ENCODE assay signal across 9 cellular contexts in genomic region chr1:14929547-14930223, GRCh38.
DNase-seq lines count a peak whose midpoint lies in the region; ATAC-seq lines count a peak whose summit lies in the region.
"Had no signal": no experiment of that assay in that cellular context is flagged by ENCODE, and none has a peak within 500 bp of the region (broad histone marks: within the 10 kb centered on the region; RNA-seq: fewer than 3 reads in every experiment).

No MANE protein-coding gene starts in this region.

- H3K79me1 ChIP-seq in trophoblast cell (ENCODE audit: low read length), result peaks cover 12% of the 10 kb centered on the region

- no peak overlapping the region for H4K12ac ChIP-seq in trophoblast cell (ENCODE audit: low read depth, low read length)

- H3K14ac ChIP-seq in trophoblast cell (ENCODE audit: low read length), result peak overlapping the region; percentile 66

- peak overlapping the region; percentile 72 for H4K91ac ChIP-seq in trophoblast cell (ENCODE audit: low read depth, low read length)

- peak overlapping the region; percentile 10 for H2BK5ac ChIP-seq in trophoblast cell (ENCODE audit: low read depth, low read length, poor library complexity)

- H2AFZ ChIP-seq in trophoblast cell (ENCODE audit: insufficient read depth, low read length, poor library complexity), result peak overlapping the region; percentile 42

- WGBS in trophoblast cell (ENCODE audit: extremely low coverage, insufficient coverage, insufficient read length), result no CpG with 5 or more reads among the region's 21 CpGs

- peak overlapping the region; percentile 66 for H2BK12ac ChIP-seq in trophoblast cell (ENCODE audit: low read length)

- no peak overlapping the region for H3K27ac ChIP-seq in trophoblast cell (ENCODE audit: low read depth, low read length)
- H3K27ac ChIP-seq: thoracic aorta had no signal

- H2AK5ac ChIP-seq in trophoblast cell (ENCODE audit: low read length), result no peak overlapping the region

- ATAC-seq in HG03342 (IDR thresholded peaks at IDR 0.05; ENCODE audit: unreplicated experiment) (no peak), GM18909 (IDR thresholded peaks at IDR 0.05; ENCODE audit: poor library complexity, unreplicated experiment) (no peak)

- no peak overlapping the region for H3K9ac ChIP-seq in trophoblast cell (ENCODE audit: low read length)

- peaks cover 6 to 8% of the 10 kb centered on the region in 2 experiments for H3K36me3 ChIP-seq in trophoblast cell (ENCODE audit: control insufficient read depth in 1 of 2, insufficient read depth in 2 of 2, low read length in 2 of 2)
- H3K36me3 ChIP-seq: thoracic aorta had no signal

- DNase-seq in EL, result peak; percentile 74
- peak; percentile 76 for DNase-seq in NCI-H345 (lab: John Stamatoyannopoulos, UW)
- DNase-seq in foreskin melanocyte, result peak; percentile 66
- peak; percentile 95 for DNase-seq in trophoblast cell
- DNase-seq in activated CD8-positive, alpha-beta memory T cell treated with anti-CD3 and anti-CD28 coated beads for 24 hours, result no peak
- DNase-seq in activated effector memory CD4-positive, alpha-beta T cell treated with anti-CD3 and anti-CD28 coated beads, Interleukin-2, amount 50 U/mL, for 16 hours, result no peak

- peaks cover 4% of the 10 kb centered on the region for H3K79me2 ChIP-seq in trophoblast cell (ENCODE audit: control insufficient read depth, insufficient read depth, low read length, poor library complexity)

- peaks cover 17 to 20% of the 10 kb centered on the region in 2 experiments for H3K4me1 ChIP-seq in trophoblast cell (ENCODE audit: control insufficient read depth in 1 of 2, insufficient read depth in 2 of 2, low read length in 2 of 2)

- H3K4me2 ChIP-seq in trophoblast cell (ENCODE audit: low read length), result no peak overlapping the region

- no peaks in the 10 kb centered on the region for H3K9me3 ChIP-seq in trophoblast cell (ENCODE audit: insufficient read depth, low read depth, low read length)
- H3K9me3 ChIP-seq: thoracic aorta had no signal

- H3K18ac ChIP-seq in trophoblast cell (ENCODE audit: low read length), result peak overlapping the region; percentile 74

- H3K4me3 ChIP-seq in trophoblast cell (ENCODE audit: low read depth, low read length), result no peak overlapping the region
- H3K4me3 ChIP-seq: thoracic aorta had no signal

- H3K23ac ChIP-seq in trophoblast cell (ENCODE audit: low read length), result no peak overlapping the region

- H4K8ac ChIP-seq in trophoblast cell (ENCODE audit: low read depth, low read length), result peak overlapping the region; percentile 11

- peak overlapping the region; percentile 41 for H3K4ac ChIP-seq in trophoblast cell (ENCODE audit: low read depth, low read length)

- no peaks in the 10 kb centered on the region for H3K27me3 ChIP-seq in trophoblast cell (ENCODE audit: insufficient read depth, low read length)

- H2BK120ac ChIP-seq in trophoblast cell (ENCODE audit: insufficient read depth, low read length, poor library complexity), result peak overlapping the region; percentile 30

Comparison
In these comparisons a context has a peak if more than half of its experiments do, and no peak if none do; other contexts are left out.
1. DNase-seq: peak in EL (single experiment), NCI-H345 (single experiment), foreskin melanocyte (single experiment) and trophoblast cell (2 of 2); none in activated CD8-positive, alpha-beta memory T cell treated with anti-CD3 and anti-CD28 coated beads for 24 hours (single experiment) and activated effector memory CD4-positive, alpha-beta T cell treated with anti-CD3 and anti-CD28 coated beads, Interleukin-2, amount 50 U/mL, for 16 hours (single experiment).